ENCODE assay signal across 18 cellular contexts in genomic region chr7:106116162-106116704, GRCh38. TPM values are rescaled to one million over a fixed set of nuclear protein-coding genes. Genes with fewer than 3 reads are reported as not detected.
DNase-seq lines count a peak whose midpoint lies in the region; ATAC-seq and TF ChIP-seq lines count a peak whose summit lies in the region.
"Had no signal": no experiment of that assay in that cellular context is flagged by ENCODE, and none has a peak within 500 bp of the region (broad histone marks: within the 10 kb centered on the region; RNA-seq: fewer than 3 reads in every experiment).

No MANE protein-coding gene starts in this region.

- H3K27me3 Mint-ChIP-seq in MCF 10A (ENCODE audit: insufficient read depth, unreplicated experiment): no peaks in the 10 kb centered on the region
- H3K27me3 Mint-ChIP-seq in stimulated activated naive B cell treated with anti-CD40 and anti-IgM and Interleukin-4, amounts not matched to agents 10 μg/mL and 1 μg/mL and 100 μg/mL, for 72 hours: no peaks in the 10 kb centered on the region
- H3K27me3 Mint-ChIP-seq: activated CD4-positive, alpha-beta T cell treated with anti-CD3 and anti-CD28 coated beads, Interleukin-2, amount 10 ng/mL, durations not matched to agents 24 days and 14 days had no signal

- no peak for ATAC-seq in stimulated activated naive B cell treated with anti-CD40 and anti-IgM and Interleukin-4, amounts not matched to agents 10 μg/mL and 1 μg/mL and 100 μg/mL, for 72 hours (replicated peaks)
- ATAC-seq in GM18519 (IDR thresholded peaks at IDR 0.05; ENCODE audit: low FRiP score, unreplicated experiment): no peak
- ATAC-seq: activated naive CD4-positive, alpha-beta T cell treated with anti-CD3 and anti-CD28 coated beads, Interleukin-2, amount 50 U/mL, for 72 hours; right cardiac atrium had no signal

- H3K27ac Mint-ChIP-seq in MCF 10A (ENCODE audit: low read depth, unreplicated experiment): no peak overlapping the region
- H3K27ac Mint-ChIP-seq in stimulated activated naive B cell treated with anti-CD40 and anti-IgM and Interleukin-4, amounts not matched to agents 10 μg/mL and 1 μg/mL and 100 μg/mL, for 72 hours: peak overlapping the region; percentile 37
- H3K27ac Mint-ChIP-seq: activated CD4-positive, alpha-beta T cell treated with anti-CD3 and anti-CD28 coated beads, Interleukin-2, amount 10 ng/mL, durations not matched to agents 24 days and 14 days; activated naive CD4-positive, alpha-beta T cell treated with anti-CD3 and anti-CD28 coated beads, Interleukin-2, amount 50 U/mL, for 72 hours had no signal

- H3K4me1 Mint-ChIP-seq in MCF 10A (ENCODE audit: insufficient read depth, unreplicated experiment): no peaks in the 10 kb centered on the region
- peaks cover 32 to 68% of the 10 kb centered on the region in 2 donors for H3K4me1 Mint-ChIP-seq in stimulated activated naive B cell treated with anti-CD40 and anti-IgM and Interleukin-4, amounts not matched to agents 10 μg/mL and 1 μg/mL and 100 μg/mL, for 72 hours

- DNase-seq in MCF 10A (ENCODE audit: unreplicated experiment) (peak; percentile 16), breast epithelium (ENCODE audit: low spot score in 2 of 2) (no peak), EL (no peak), activated gamma-delta T cell treated with Interleukin-2 at 50 U/mL for 16 hours (no peak)
- DNase-seq in stimulated activated naive B cell treated with anti-CD40 and anti-IgM and Interleukin-4, amounts not matched to agents 10 μg/mL and 1 μg/mL and 100 μg/mL, for 72 hours: no peak
- DNase-seq: activated CD4-positive, alpha-beta T cell treated with anti-CD3 and anti-CD28 coated beads, Interleukin-2, amount 10 ng/mL, durations not matched to agents 24 days and 14 days; foreskin fibroblast; KG1; MV-4-11; NCI-H1694 treated with DMSO at 0.1 percent for 48 hours; right cardiac atrium; SHP77; stimulated activated CD4-positive, alpha-beta T cell treated with anti-CD3 and anti-CD28 coated beads, Interleukin-15, amount 100 ng/mL, for 24 hours had no signal

- H3K27ac ChIP-seq in breast epithelium: no peak overlapping the region
- peak overlapping the region; percentile 43 for H3K27ac ChIP-seq in muscle layer of colon (ENCODE audit: low read depth, low read length)
- H3K27ac ChIP-seq: epithelial cell of prostate had no signal

- H3K36me3 Mint-ChIP-seq in MCF 10A (ENCODE audit: insufficient read depth, unreplicated experiment): peaks cover 2% of the 10 kb centered on the region
- H3K36me3 Mint-ChIP-seq in stimulated activated naive B cell treated with anti-CD40 and anti-IgM and Interleukin-4, amounts not matched to agents 10 μg/mL and 1 μg/mL and 100 μg/mL, for 72 hours: peaks cover 2 to 4% of the 10 kb centered on the region in 2 donors

- POLR2A ChIA-PET in MCF 10A (lab: Yijun Ruan, JAX): interaction anchor here (0.7 to 0.9 kb wide), 3 partner anchors 12 to 71 kb away, joined by 3 to 4 read pairs (median 3); no protein-coding TSS in a partner anchor

- BruUV-seq in MCF 10A (replicated peaks; lab: Mats Ljungman, UMichigan): no TSS peak

- H3K9ac ChIP-seq in muscle layer of colon (ENCODE audit: low read length): no peak overlapping the region

- H3K36me3 ChIP-seq in breast epithelium: no peaks in the 10 kb centered on the region
- no peaks in the 10 kb centered on the region for H3K36me3 ChIP-seq in muscle layer of colon (ENCODE audit: insufficient read depth, low read length)

- H3K4me1 ChIP-seq in breast epithelium (peaks cover 0 to 4% of the 10 kb centered on the region in 2 donors), muscle layer of colon (ENCODE audit: insufficient read depth, low read length) (peaks cover 27% of the 10 kb centered on the region)

- intact Hi-C loops in MCF 10A (cut with micrococcal nuclease) (no loop called here), breast epithelium (cut with DNase I; ENCODE audit: low total_unique reads) (no loop called here)

- TF ChIP-seq POLR2A in breast epithelium (IDR thresholded peaks at IDR 0.05): no peak
- TF ChIP-seq POLR2A in Raji (IDR thresholded peaks at IDR 0.05; ENCODE audit: insufficient read depth, low read depth, low read length): peak; percentile 28; the same call in 1 of the 2 replicates

- H3K9me3 ChIP-seq in breast epithelium (no peaks in the 10 kb centered on the region), muscle layer of colon (ENCODE audit: low read length) (no peaks in the 10 kb centered on the region)

- no peak for TF ChIP-seq CTCF in MCF 10A (IDR thresholded peaks at IDR 0.05; ENCODE audit: unreplicated experiment)
- no peak for TF ChIP-seq CTCF in breast epithelium (IDR thresholded peaks at IDR 0.05)

- no peak overlapping the region for H3K4me3 Mint-ChIP-seq in MCF 10A (ENCODE audit: unreplicated experiment)
- peak overlapping the region in 1 of 2 donors; percentile 21 for H3K4me3 Mint-ChIP-seq in stimulated activated naive B cell treated with anti-CD40 and anti-IgM and Interleukin-4, amounts not matched to agents 10 μg/mL and 1 μg/mL and 100 μg/mL, for 72 hours
- H3K4me3 Mint-ChIP-seq: activated CD4-positive, alpha-beta T cell treated with anti-CD3 and anti-CD28 coated beads, Interleukin-2, amount 10 ng/mL, durations not matched to agents 24 days and 14 days had no signal

- CTCF ChIA-PET in MCF 10A (lab: Yijun Ruan, JAX): interaction anchor here (0.5 to 0.8 kb wide), 3 partner anchors 35 to 60 kb away, joined by 3 to 4 read pairs (median 4); no protein-coding TSS in a partner anchor

- H3K4me3 ChIP-seq in breast epithelium: no peak overlapping the region
- no peak overlapping the region for H3K4me3 ChIP-seq in muscle layer of colon (ENCODE audit: low read depth in 1 of 2, low read length in 2 of 2)

- H3K27me3 ChIP-seq in breast epithelium (no peaks in the 10 kb centered on the region), muscle layer of colon (ENCODE audit: control insufficient read depth in 1 of 2, insufficient read depth in 2 of 2, low read length in 2 of 2) (no peaks in the 10 kb centered on the region)

- H3K9me3 Mint-ChIP-seq in MCF 10A (ENCODE audit: unreplicated experiment): no peaks in the 10 kb centered on the region
- H3K9me3 Mint-ChIP-seq in stimulated activated naive B cell treated with anti-CD40 and anti-IgM and Interleukin-4, amounts not matched to agents 10 μg/mL and 1 μg/mL and 100 μg/mL, for 72 hours: no peaks in the 10 kb centered on the region
- H3K9me3 Mint-ChIP-seq: activated CD4-positive, alpha-beta T cell treated with anti-CD3 and anti-CD28 coated beads, Interleukin-2, amount 10 ng/mL, durations not matched to agents 24 days and 14 days; activated naive CD4-positive, alpha-beta T cell treated with anti-CD3 and anti-CD28 coated beads, Interleukin-2, amount 50 U/mL, for 72 hours had no signal

RNA-seq across cellular contexts. Expression of gene SYPL1, which starts 4.1 kb away (rescaled TPM):
- total RNA-seq in MCF 10A (2022): 77.6 and 92.1 TPM in 2 replicates
- total RNA-seq in breast epithelium: 100 to 1,000 TPM in 1 of 3 donors, 10 to 100 TPM in 2; 96.2 to 116 (median 98.3) TPM
